ENCODE assay signal across 17 cellular contexts in the genomic region with DNA sequence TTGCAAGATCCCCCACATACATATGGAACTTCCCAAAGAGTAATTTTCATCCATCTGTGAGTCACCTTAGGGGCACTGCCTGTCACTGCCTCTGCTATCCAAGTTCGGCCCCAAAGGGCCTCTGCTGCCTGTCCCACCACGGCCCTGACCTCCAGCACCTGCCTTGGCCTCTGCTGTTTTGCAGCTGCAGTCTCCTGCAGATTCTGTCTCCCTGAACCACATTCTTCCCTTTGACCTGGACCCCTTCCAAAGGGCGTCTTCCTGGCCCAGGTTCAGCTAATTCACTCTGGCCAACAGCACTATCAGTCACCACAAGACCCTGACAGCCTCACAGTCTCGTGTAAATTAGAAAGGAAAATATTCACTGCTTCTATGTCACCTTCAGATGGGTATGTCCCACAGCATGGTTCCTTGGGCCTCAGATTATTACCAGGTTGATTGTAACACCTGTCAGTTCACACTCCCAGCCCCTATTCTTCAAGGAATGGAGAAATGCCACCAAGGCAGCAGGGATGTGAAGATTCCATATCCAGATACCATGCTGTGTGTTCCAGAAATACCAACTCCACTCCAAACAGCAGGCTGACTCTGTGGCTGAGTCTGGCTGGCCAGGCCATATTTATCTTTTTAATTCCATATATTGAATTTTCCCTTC.
A peak's percentile ranks its signal among the peaks of the same experiment; 100 is the strongest.
DNase-seq lines count a peak whose midpoint lies in the region; ATAC-seq, FAIRE-seq and TF ChIP-seq lines count a peak whose summit lies in the region.
"Had no signal": no experiment of that assay in that cellular context is flagged by ENCODE, and none has a peak within 500 bp of the region (broad histone marks: within the 10 kb centered on the region; RNA-seq: fewer than 3 reads in every experiment).

No MANE protein-coding gene starts in this region.

- no peaks in the 10 kb centered on the region for H3K27me3 ChIP-seq in left ventricle myocardium inferior (ENCODE audit: low read depth)

- ATAC-seq in left cardiac atrium: peak in 1 of 2 donors; percentile 47
- ATAC-seq: naive thymus-derived CD8-positive, alpha-beta T cell; WTC11 had no signal

- H3K4me1 Mint-ChIP-seq in nephron progenitor cell: peaks cover 11% of the 10 kb centered on the region
- H3K4me1 Mint-ChIP-seq: activated naive CD8-positive, alpha-beta T cell treated with anti-CD3 and anti-CD28 coated beads for 36 hours; CD4-positive, alpha-beta memory T cell; naive thymus-derived CD8-positive, alpha-beta T cell had no signal

- TF ChIP-seq POLR2A in H54 (IDR thresholded peaks at IDR 0.05; ENCODE audit: low read depth, low read length): no peak

- H3K27ac Mint-ChIP-seq in nephron progenitor cell: peak overlapping the region; percentile 65
- H3K27ac Mint-ChIP-seq: activated naive CD8-positive, alpha-beta T cell treated with anti-CD3 and anti-CD28 coated beads for 36 hours; WTC11 had no signal

- DNase-seq in left cardiac atrium (peak; percentile 38), cardiac septum (ENCODE audit: low spot score) (no peak), left ventricle myocardium inferior (peak; percentile 39), nephron progenitor cell (no peak), urothelium cell line (ENCODE audit: low spot score) (peak; percentile 6), NCI-H2171 (lab: John Stamatoyannopoulos, UW) (no peak), H54 (ENCODE audit: insufficient read length, low spot score) (no peak), hypothalamus (lab: John Stamatoyannopoulos, UW) (no peak)
- DNase-seq: activated CD8-positive, alpha-beta memory T cell treated with anti-CD3 and anti-CD28 coated beads for 24 hours; activated naive CD8-positive, alpha-beta T cell treated with anti-CD3 and anti-CD28 coated beads for 36 hours; CD4-positive, alpha-beta memory T cell; DMS79 treated with DMSO at 0.1 percent for 48 hours; naive thymus-derived CD8-positive, alpha-beta T cell; SHP77 treated with DMSO at 0.1 percent for 48 hours; stimulated activated naive CD4-positive, alpha-beta T cell had no signal

- no peak overlapping the region for H3K4me3 Mint-ChIP-seq in nephron progenitor cell
- H3K4me3 Mint-ChIP-seq: activated naive CD8-positive, alpha-beta T cell treated with anti-CD3 and anti-CD28 coated beads for 36 hours; CD4-positive, alpha-beta memory T cell; naive thymus-derived CD8-positive, alpha-beta T cell; WTC11 had no signal

- no peaks in the 10 kb centered on the region for H3K9me3 Mint-ChIP-seq in nephron progenitor cell
- H3K9me3 Mint-ChIP-seq: activated naive CD8-positive, alpha-beta T cell treated with anti-CD3 and anti-CD28 coated beads for 36 hours had no signal

- H3K9me3 ChIP-seq in left ventricle myocardium inferior (replicated peaks): no peaks in the 10 kb centered on the region

- peaks cover 20% of the 10 kb centered on the region for H3K4me1 ChIP-seq in left ventricle myocardium inferior

- no peaks in the 10 kb centered on the region for H3K36me3 ChIP-seq in left ventricle myocardium inferior

- TF ChIP-seq CTCF in left ventricle myocardium inferior (IDR thresholded peaks at IDR 0.05; ENCODE audit: borderline replicate concordance): no peak
- TF ChIP-seq CTCF in nephron progenitor cell (IDR thresholded peaks at IDR 0.05): no peak

- intact Hi-C loops in left cardiac atrium (cut with DNase I) (no loop called here), cardiac septum (cut with DNase I) (no loop called here), left ventricle myocardium inferior (cut with micrococcal nuclease) (no loop called here)

- no peak overlapping the region for H3K4me3 ChIP-seq in left ventricle myocardium inferior

- H3K36me3 Mint-ChIP-seq in nephron progenitor cell (ENCODE audit: low read depth): no peaks in the 10 kb centered on the region
- H3K36me3 Mint-ChIP-seq: activated naive CD8-positive, alpha-beta T cell treated with anti-CD3 and anti-CD28 coated beads for 36 hours; CD4-positive, alpha-beta memory T cell; naive thymus-derived CD8-positive, alpha-beta T cell; WTC11 had no signal

- peaks cover 5% of the 10 kb centered on the region for H3K27me3 Mint-ChIP-seq in nephron progenitor cell (ENCODE audit: low read depth, poor library complexity)

- H3K27ac ChIP-seq in left ventricle myocardium inferior (replicated peaks): no peak overlapping the region

- FAIRE-seq in urothelium cell line (lab: Jason Lieb, UNC) (no peak), H54 (lab: Jason Lieb, UNC) (no peak)
- FAIRE-seq: bronchial epithelial cell had no signal

Comparison
In these comparisons a context has a peak if more than half of its experiments do, and no peak if none do; other contexts are left out.
1. DNase-seq: peak in left cardiac atrium (single experiment), left ventricle myocardium inferior (single experiment) and urothelium cell line (single experiment); none in cardiac septum (single experiment), nephron progenitor cell (single experiment), NCI-H2171 (single experiment), H54 (single experiment) and hypothalamus (0 of 51).